9 cellular contexts compared by ENCODE assay signal in genomic region chr1:218347713-218348627, GRCh38. TPM values are rescaled to one million over a fixed set of nuclear protein-coding genes. Genes with fewer than 3 reads are reported as not detected.
DNase-seq lines count a peak whose midpoint lies in the region; ATAC-seq and TF ChIP-seq lines count a peak whose summit lies in the region.
"Had no signal": no experiment of that assay in that cellular context is flagged by ENCODE, and none has a peak within 500 bp of the region (broad histone marks: within the 10 kb centered on the region; RNA-seq: fewer than 3 reads in every experiment).

No MANE protein-coding gene starts in this region.

- H3K9me3 Mint-ChIP-seq in mesothelial cell of epicardium (no peaks in the 10 kb centered on the region), endothelial cell (ENCODE audit: unreplicated experiment) (no peaks in the 10 kb centered on the region)

- no peaks in the 10 kb centered on the region; the same call in 1 of the 2 replicates for H3K27me3 ChIP-seq in BE2C

- H3K36me3 ChIP-seq in BE2C: no peaks in the 10 kb centered on the region

- TF ChIP-seq CTCF in mesothelial cell of epicardium (IDR thresholded peaks at IDR 0.05; ENCODE audit: unreplicated experiment) (no peak), endothelial cell (IDR thresholded peaks at IDR 0.05; ENCODE audit: unreplicated experiment) (no peak), BE2C (IDR thresholded peaks at IDR 0.05; ENCODE audit: low read depth, low read length) (no peak)

- in situ Hi-C loops in ACHN (cut with HindIII; ENCODE audit: low pct_ligation_motif_present, low pct_unique_long_range_greater_than_20kb, low sequenced_read_pairs): no loop called here
- in situ Hi-C loops in KBM-7 (cut with MboI; ENCODE audit: low pct_unique_long_range_greater_than_20kb, low sequenced_read_pairs): no loop called here

- peak overlapping the region; percentile 87 for H3K27ac Mint-ChIP-seq in mesothelial cell of epicardium
- no peak overlapping the region for H3K27ac Mint-ChIP-seq in endothelial cell (ENCODE audit: unreplicated experiment)

- no peak for ATAC-seq in HG02678 (IDR thresholded peaks at IDR 0.05; ENCODE audit: unreplicated experiment)

- H3K4me3 Mint-ChIP-seq in mesothelial cell of epicardium (no peak overlapping the region), endothelial cell (ENCODE audit: unreplicated experiment) (no peak overlapping the region)

- H3K27me3 Mint-ChIP-seq in mesothelial cell of epicardium (ENCODE audit: low read depth) (peaks cover 3% of the 10 kb centered on the region), endothelial cell (ENCODE audit: unreplicated experiment) (peaks cover 7% of the 10 kb centered on the region)

- peak; percentile 82 for DNase-seq in ACHN
- peak; percentile 9 for DNase-seq in KBM-7
- DNase-seq in dedifferentiated amniotic fluid mesenchymal stem cell (ENCODE audit: extremely low spot score): peak; percentile 62
- DNase-seq in mesothelial cell of epicardium (ENCODE audit: low spot score in 2 of 2, unreplicated experiment in 2 of 2): no peak
- DNase-seq in endothelial cell (ENCODE audit: low spot score): no peak
- no peak for DNase-seq in BE2C
- no peak for DNase-seq in activated CD4-positive, alpha-beta T cell treated with anti-CD3 and anti-CD28 coated beads for 4 hours
- DNase-seq: activated T-cell treated with anti-CD3 and anti-CD28 coated beads, Interleukin-2, amount 50 U/mL, for 48 hours had no signal

- H3K36me3 Mint-ChIP-seq in mesothelial cell of epicardium (no peaks in the 10 kb centered on the region), endothelial cell (ENCODE audit: low read depth, unreplicated experiment) (no peaks in the 10 kb centered on the region)

- H3K4me1 Mint-ChIP-seq in mesothelial cell of epicardium (peaks cover 53% of the 10 kb centered on the region), endothelial cell (ENCODE audit: unreplicated experiment) (peaks cover 15% of the 10 kb centered on the region)

- no peaks in the 10 kb centered on the region for H3K9me3 ChIP-seq in BE2C

- no peak overlapping the region for H3K4me3 ChIP-seq in BE2C (ENCODE audit: low read depth, low read length)

- no peaks in the 10 kb centered on the region for H3K4me1 ChIP-seq in BE2C

RNA-seq across cellular contexts. Expression of gene TGFB2, which starts 2.8 kb away (rescaled TPM):
- total RNA-seq in mesothelial cell of epicardium: 45.3 to 51.0 TPM (median 50.6 TPM) in 3 replicates
- total RNA-seq in endothelial cell (ENCODE audit: unreplicated experiment): 0.62 TPM
- polyA plus RNA-seq in BE2C (2012; ENCODE audit: insufficient read depth, insufficient read length, low read depth): not detected

Comparison
In these comparisons a context has a peak if more than half of its experiments do, and no peak if none do; other contexts are left out.
1. DNase-seq: peak in ACHN (single experiment), KBM-7 (single experiment) and dedifferentiated amniotic fluid mesenchymal stem cell (single experiment); none in mesothelial cell of epicardium (0 of 2), endothelial cell (single experiment), BE2C (single experiment) and activated CD4-positive, alpha-beta T cell treated with anti-CD3 and anti-CD28 coated beads for 4 hours (0 of 2).
2. RNA of gene TGFB2, which starts 2.8 kb away (total RNA-seq): 45.3 to 51.0 TPM in mesothelial cell of epicardium; 0.62 TPM in endothelial cell (single experiment); every median in the first group is over 10 times any median in the second.